Comparison of ENCODE assay signal across 16 cellular contexts in the genomic region with DNA sequence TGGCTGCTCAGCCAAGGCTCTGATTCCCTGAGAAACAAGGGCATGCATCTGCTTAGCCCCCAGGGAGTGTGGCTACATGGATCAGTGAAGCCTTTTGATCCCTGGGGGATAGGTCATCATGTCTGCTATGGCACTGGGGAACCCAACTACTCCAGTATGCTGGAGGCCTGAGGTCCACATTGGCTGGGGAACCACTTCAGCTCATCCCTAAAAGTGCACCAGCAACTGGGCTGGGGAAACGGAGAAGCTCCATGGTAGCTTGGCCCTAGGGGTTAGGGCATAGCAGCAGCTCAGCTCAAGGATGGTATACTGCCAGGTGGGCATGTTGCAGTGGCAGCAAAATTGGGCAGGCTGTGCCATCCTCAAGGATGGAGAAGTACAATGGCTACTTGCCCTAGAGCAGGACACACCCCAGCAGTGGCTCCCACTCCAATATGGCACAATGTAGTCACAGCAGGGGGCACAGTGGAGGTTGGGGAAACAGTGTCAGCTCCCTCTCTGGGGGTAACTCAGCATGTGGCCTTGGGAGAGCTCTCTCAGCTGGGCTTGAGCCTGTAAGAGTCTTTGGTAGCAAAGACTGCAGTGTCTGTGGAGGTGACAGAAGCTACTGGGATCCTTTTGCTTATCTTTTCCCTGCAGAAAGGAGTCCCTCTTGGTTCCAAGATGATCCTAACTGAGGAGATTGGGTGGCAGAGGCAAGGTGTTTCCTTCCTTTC.
DNase-seq lines count a peak whose midpoint lies in the region; ATAC-seq and TF ChIP-seq lines count a peak whose summit lies in the region.
"Had no signal": no experiment of that assay in that cellular context is flagged by ENCODE, and none has a peak within 500 bp of the region (broad histone marks: within the 10 kb centered on the region; RNA-seq: fewer than 3 reads in every experiment).

No MANE protein-coding gene starts in this region.

- no peak overlapping the region for H3K4me3 Mint-ChIP-seq in H9
- no peak overlapping the region for H3K4me3 Mint-ChIP-seq in type B pancreatic cell
- H3K4me3 Mint-ChIP-seq in chondrocyte (ENCODE audit: unreplicated experiment), result no peak overlapping the region
- H3K4me3 Mint-ChIP-seq: B cell; CD14-positive monocyte; CD8-positive, alpha-beta T cell had no signal

- H3T11ph ChIP-seq in H9 (ENCODE audit: low read length), result no peak overlapping the region

- H3K36me3 Mint-ChIP-seq in H9 (ENCODE audit: insufficient read depth in 1 of 3, low read depth in 3 of 3) (peaks cover 2 to 4% (median 2%) of the 10 kb centered on the region in 3 experiments; a peak in 4 of 7 replicates), type B pancreatic cell (no peaks in the 10 kb centered on the region), chondrocyte (ENCODE audit: low read depth) (peaks cover 2% of the 10 kb centered on the region)
- H3K36me3 Mint-ChIP-seq: CD14-positive monocyte; CD8-positive, alpha-beta T cell had no signal

- H2BK20ac ChIP-seq in H9 (ENCODE audit: low read depth, low read length, poor library complexity, severe bottlenecking), result no peak overlapping the region

- no peaks in the 10 kb centered on the region for H3K23me2 ChIP-seq in H9 (ENCODE audit: insufficient read length, low read depth, low read length, poor library complexity, severe bottlenecking)

- H3K79me1 ChIP-seq in H9 (ENCODE audit: insufficient read depth, low read depth, low read length, poor library complexity, severe bottlenecking), result no peaks in the 10 kb centered on the region

- H3K79me2 ChIP-seq in H9 (ENCODE audit: insufficient read depth, low read length), result no peaks in the 10 kb centered on the region

- H3K9me3 ChIP-seq in BLaER1 (peaks cover 24% of the 10 kb centered on the region), H9 (ENCODE audit: control insufficient read depth, low read depth, low read length) (no peaks in the 10 kb centered on the region)

- no peaks in the 10 kb centered on the region for H4K20me1 ChIP-seq in BLaER1
- H4K20me1 ChIP-seq in H9 (ENCODE audit: control insufficient read depth, insufficient read depth, insufficient read length), result no peaks in the 10 kb centered on the region

- H3K27ac Mint-ChIP-seq in H9, result no peak overlapping the region
- H3K27ac Mint-ChIP-seq in type B pancreatic cell, result no peak overlapping the region
- H3K27ac Mint-ChIP-seq in chondrocyte (ENCODE audit: unreplicated experiment), result no peak overlapping the region
- H3K27ac Mint-ChIP-seq: B cell; CD14-positive monocyte; CD8-positive, alpha-beta T cell had no signal

- peaks cover 15 to 19% of the 10 kb centered on the region in 2 experiments for H3K9me3 Mint-ChIP-seq in H9
- H3K9me3 Mint-ChIP-seq in type B pancreatic cell, result peaks cover 21% of the 10 kb centered on the region
- peaks cover 28% of the 10 kb centered on the region for H3K9me3 Mint-ChIP-seq in chondrocyte (ENCODE audit: low read depth)

- no peak overlapping the region for H4K8ac ChIP-seq in H9 (replicated peaks; ENCODE audit: insufficient read length, low read depth, low read length)

- ATAC-seq in HG03442 (IDR thresholded peaks at IDR 0.05; ENCODE audit: unreplicated experiment) (no peak), GM21529 (IDR thresholded peaks at IDR 0.05; ENCODE audit: unreplicated experiment) (no peak)
- ATAC-seq: CD8-positive, alpha-beta T cell had no signal

- H2BK5ac ChIP-seq in H9 (ENCODE audit: insufficient read length, low read length), result no peak overlapping the region

- no peak overlapping the region for H2BK120ac ChIP-seq in H9 (ENCODE audit: low read depth, low read length, poor library complexity, severe bottlenecking)

- no CpG with 5 or more reads among the region's 1 CpG for WGBS in H9 (ENCODE audit: extremely low coverage, insufficient read length, low lambda C conversion rate)

- H3K27me3 Mint-ChIP-seq in H9 (ENCODE audit: low read depth), result peaks cover 14% of the 10 kb centered on the region
- peaks cover 2% of the 10 kb centered on the region for H3K27me3 Mint-ChIP-seq in type B pancreatic cell
- no peaks in the 10 kb centered on the region for H3K27me3 Mint-ChIP-seq in chondrocyte (ENCODE audit: low read depth)

- H2BK12ac ChIP-seq in H9 (ENCODE audit: insufficient read length, low read depth, low read length), result no peak overlapping the region

- H3K4ac ChIP-seq in H9 (ENCODE audit: low read depth, low read length), result no peak overlapping the region

- H3K18ac ChIP-seq in H9 (ENCODE audit: insufficient read length, low read depth, low read length), result no peak overlapping the region

- DNase-seq in H9, result no peak
- DNase-seq in iPS-NIHi7 (ENCODE audit: extremely low spot score), result peak; percentile 8
- peak; percentile 44 for DNase-seq in type B pancreatic cell (ENCODE audit: extremely low spot score, unreplicated experiment)
- DNase-seq in chondrocyte (ENCODE audit: low spot score), result no peak
- DNase-seq: CD8-positive, alpha-beta T cell; COR-L47; DMS153; DMS79 treated with DMSO at 0.1 percent for 48 hours; EL; HCEC 1CT; IMR-90 had no signal

- H3K4me1 ChIP-seq in BLaER1 (peaks cover 11% of the 10 kb centered on the region), H9 (ENCODE audit: insufficient read depth, low read length) (no peaks in the 10 kb centered on the region)

- H3K27ac ChIP-seq in BLaER1, result no peak overlapping the region
- no peak overlapping the region for H3K27ac ChIP-seq in H9 (ENCODE audit: insufficient read length, low read depth, low read length)

- no peak overlapping the region for H2BK15ac ChIP-seq in H9 (ENCODE audit: low read depth, low read length)

- no peak overlapping the region for H4K5ac ChIP-seq in H9 (ENCODE audit: insufficient read length, low read depth, low read length)

- H3K4me1 Mint-ChIP-seq in H9 (no peaks in the 10 kb centered on the region), type B pancreatic cell (ENCODE audit: unreplicated experiment) (peaks cover 4% of the 10 kb centered on the region), chondrocyte (ENCODE audit: low read depth) (no peaks in the 10 kb centered on the region)
- H3K4me1 Mint-ChIP-seq: B cell, CD14-positive monocyte had no signal

- H3K36me3 ChIP-seq in BLaER1, result no peaks in the 10 kb centered on the region; the same call in 1 of the 2 replicates

- peak overlapping the region; percentile 38 for H3K4me2 ChIP-seq in BLaER1
- H3K4me2 ChIP-seq in H9 (ENCODE audit: insufficient read depth, insufficient read length, low read length), result no peak overlapping the region

- no peak overlapping the region for H3K9ac ChIP-seq in BLaER1
- H3K9ac ChIP-seq in H9 (ENCODE audit: extremely low read depth, insufficient read length, low read length), result no peak overlapping the region

- peak overlapping the region; percentile 58; the same call in 1 of the 2 replicates for H3K14ac ChIP-seq in H9 (ENCODE audit: insufficient read depth, low read length)

- H2AK5ac ChIP-seq in H9 (ENCODE audit: insufficient read length, low read length), result no peak overlapping the region

- no peak overlapping the region for H3K23ac ChIP-seq in H9 (ENCODE audit: insufficient read length, low read depth, low read length)

- TF ChIP-seq CTCF in H9 (conservative IDR thresholded peaks at IDR 0.05) (no peak), type B pancreatic cell (conservative IDR thresholded peaks at IDR 0.05) (no peak), chondrocyte (IDR thresholded peaks at IDR 0.05) (no peak)

- H3K56ac ChIP-seq in H9 (ENCODE audit: insufficient read length, low read depth, low read length), result no peak overlapping the region

- no peaks in the 10 kb centered on the region for H3K27me3 ChIP-seq in BLaER1
- H3K27me3 ChIP-seq in H9 (ENCODE audit: insufficient read depth, low read length), result no peaks in the 10 kb centered on the region

- H3K4me3 ChIP-seq in BLaER1, result no peak overlapping the region

- no peak overlapping the region for H4K91ac ChIP-seq in H9 (ENCODE audit: insufficient read length, low read depth, low read length)

- no peak overlapping the region for H2AFZ ChIP-seq in H9 (ENCODE audit: low read length)

Comparison
In these comparisons a context has a peak if more than half of its experiments do, and no peak if none do; other contexts are left out.
1. DNase-seq: peak in iPS-NIHi7 (single experiment) and type B pancreatic cell (single experiment); none in H9 (single experiment) and chondrocyte (single experiment).